In genomic region chr5:77360381-77360780, GRCh38 we compare ENCODE assay signal across 14 cellular contexts.
DNase-seq lines count a peak whose midpoint lies in the region; ATAC-seq and TF ChIP-seq lines count a peak whose summit lies in the region.
"Had no signal": no experiment of that assay in that cellular context is flagged by ENCODE, and none has a peak within 500 bp of the region (broad histone marks: within the 10 kb centered on the region; RNA-seq: fewer than 3 reads in every experiment).

No MANE protein-coding gene starts in this region.

- H3K27me3 ChIP-seq in IMR-90 (ENCODE audit: control insufficient read depth, insufficient read depth, low read length): peaks cover 2% of the 10 kb centered on the region
- H3K27me3 ChIP-seq in prostate gland (replicated peaks; ENCODE audit: insufficient read depth): no peaks in the 10 kb centered on the region
- H3K27me3 ChIP-seq: BLaER1 treated with 17β-estradiol and CSF1 and Interleukin-3, amounts not matched to agents 10 nM and 100 nM had no signal

- in situ Hi-C loops in IMR-90 (cut with MboI; ENCODE audit: low sequenced_read_pairs): no loop called here

- no peak overlapping the region; the same call in 1 of the 2 replicates for H2BK20ac ChIP-seq in IMR-90 (ENCODE audit: low read depth, low read length)

- H3K36me3 ChIP-seq in IMR-90 (ENCODE audit: control insufficient read depth, insufficient read depth, low read length) (no peaks in the 10 kb centered on the region), prostate gland (no peaks in the 10 kb centered on the region)
- H3K36me3 ChIP-seq: BLaER1 treated with 17β-estradiol and CSF1 and Interleukin-3, amounts not matched to agents 10 nM and 100 nM had no signal

- H2BK5ac ChIP-seq in IMR-90 (ENCODE audit: low read depth, low read length, poor library complexity, severe bottlenecking): no peak overlapping the region

- H2BK120ac ChIP-seq in IMR-90 (ENCODE audit: low read depth, low read length): peak overlapping the region; percentile 18; the same call in 1 of the 2 replicates

- no peak overlapping the region for H3K18ac ChIP-seq in IMR-90 (ENCODE audit: low read depth, low read length)

- no peak overlapping the region for H4K8ac ChIP-seq in IMR-90 (ENCODE audit: low read depth in 2 of 2, low read length in 2 of 2)

- intact Hi-C loops in IMR-90 (cut with micrococcal nuclease) (no loop called here), prostate gland (cut with DNase I) (no loop called here)

- no peaks in the 10 kb centered on the region for H4K20me1 ChIP-seq in IMR-90 (ENCODE audit: insufficient read depth, low read length)
- H4K20me1 ChIP-seq: BLaER1 treated with 17β-estradiol and CSF1 and Interleukin-3, amounts not matched to agents 10 nM and 100 nM had no signal

- peaks cover 13% of the 10 kb centered on the region for H3K9me1 ChIP-seq in IMR-90 (ENCODE audit: insufficient read depth, low read length)

- no peaks in the 10 kb centered on the region for H3K9me3 ChIP-seq in IMR-90 (ENCODE audit: control insufficient read depth, insufficient read depth, low read length)
- no peaks in the 10 kb centered on the region for H3K9me3 ChIP-seq in prostate gland
- H3K9me3 ChIP-seq: BLaER1 treated with 17β-estradiol and CSF1 and Interleukin-3, amounts not matched to agents 10 nM and 100 nM had no signal

- H3K27ac ChIP-seq in IMR-90 (ENCODE audit: insufficient read depth, low read length): no peak overlapping the region
- no peak overlapping the region for H3K27ac ChIP-seq in prostate gland
- H3K27ac ChIP-seq: 22Rv1; BLaER1 treated with 17β-estradiol and CSF1 and Interleukin-3, amounts not matched to agents 10 nM and 100 nM had no signal

- BruUV-seq in IMR-90 (replicated peaks; lab: Mats Ljungman, UMichigan): no TSS peak

- no peaks in the 10 kb centered on the region for H3K79me1 ChIP-seq in IMR-90 (ENCODE audit: low read depth in 1 of 2, low read length in 2 of 2)

- H2AK9ac ChIP-seq in IMR-90 (replicated peaks; ENCODE audit: low read depth, low read length, poor library complexity): no peak overlapping the region

- no peak for TF ChIP-seq RAD21 in IMR-90 (IDR thresholded peaks at IDR 0.05; ENCODE audit: low read length)

- H3K4ac ChIP-seq in IMR-90 (ENCODE audit: low read depth, low read length): no peak overlapping the region

- H4K91ac ChIP-seq in IMR-90 (ENCODE audit: insufficient read depth, low read depth, low read length): no peak overlapping the region

- H3K56ac ChIP-seq in IMR-90 (ENCODE audit: extremely low read depth, insufficient read depth, low read length): no peak overlapping the region

- H2AK5ac ChIP-seq in IMR-90 (ENCODE audit: low read depth, low read length): 0 out of 2 replicates have a peak overlapping the region, but pooled peaks have one; percentile 22

- dilution Hi-C loops in IMR-90 (cut with HindIII; ENCODE audit: low sequenced_read_pairs, unreplicated experiment): no loop called here

- no peak overlapping the region for H4K5ac ChIP-seq in IMR-90 (ENCODE audit: low read depth, low read length)

- H3K14ac ChIP-seq in IMR-90 (replicated peaks; ENCODE audit: low read depth, low read length): no peak overlapping the region

- 0 out of 3 replicates have a peak overlapping the region, but pooled peaks have one; percentile 39 for H2BK15ac ChIP-seq in IMR-90 (ENCODE audit: low read depth, low read length)

- H3K4me3 ChIP-seq in IMR-90 (ENCODE audit: insufficient read depth, low read depth, low read length) (no peak overlapping the region), prostate gland (no peak overlapping the region)
- H3K4me3 ChIP-seq: BLaER1 treated with 17β-estradiol and CSF1 and Interleukin-3, amounts not matched to agents 10 nM and 100 nM; GM23338 had no signal

- H3K23ac ChIP-seq in IMR-90 (ENCODE audit: low read depth, low read length): no peak overlapping the region

- H3K4me2 ChIP-seq in IMR-90 (ENCODE audit: low read depth, low read length): no peak overlapping the region
- H3K4me2 ChIP-seq: BLaER1 treated with 17β-estradiol and CSF1 and Interleukin-3, amounts not matched to agents 10 nM and 100 nM; GM23338 had no signal

- POLR2A ChIA-PET in IMR-90 (lab: Charles Lee; ENCODE audit: unreplicated experiment): no interaction called here

- ATAC-seq in IMR-90 (ENCODE audit: low read depth) (no peak), HG03521 (IDR thresholded peaks at IDR 0.05; ENCODE audit: unreplicated experiment) (no peak)
- ATAC-seq: GM23338 had no signal

- H3K4me1 ChIP-seq in IMR-90 (ENCODE audit: control insufficient read depth, insufficient read depth, low read length) (peaks cover 8% of the 10 kb centered on the region), prostate gland (replicated peaks) (no peaks in the 10 kb centered on the region)

- TF ChIP-seq POLR2A in IMR-90 (IDR thresholded peaks at IDR 0.05; ENCODE audit: low read depth, low read length) (no peak), prostate gland (IDR thresholded peaks at IDR 0.05) (no peak)

- no peak for TF ChIP-seq CTCF in IMR-90 (conservative IDR thresholded peaks at IDR 0.05; ENCODE audit: low read depth, low read length)
- TF ChIP-seq CTCF in prostate gland (IDR thresholded peaks at IDR 0.05): no peak

- DNase-seq in NCI-H446 (lab: John Stamatoyannopoulos, UW) (peak; percentile 26 to 64), NCI-H446 treated with DMSO at 0.1 percent for 48 hours (lab: John Stamatoyannopoulos, UW) (no peak), IMR-90 (peak; percentile 10), cerebellum (ENCODE audit: low spot score) (peak; percentile 23), prostate gland (ENCODE audit: low spot score) (no peak)
- no peak for DNase-seq in stimulated activated naive CD4-positive, alpha-beta T cell (lab: John Stamatoyannopoulos, UW)
- no peak for DNase-seq in activated CD8-positive, alpha-beta memory T cell treated with anti-CD3 and anti-CD28 coated beads, Interleukin-2, amount 50 U/mL, for 4 hours
- DNase-seq: CD4-positive, CD25-positive, alpha-beta regulatory T cell; GF-D8; H7 had no signal

- CTCF ChIA-PET in IMR-90 (lab: Yijun Ruan, JAX): no interaction called here

- no peak overlapping the region for H3K9ac ChIP-seq in IMR-90 (ENCODE audit: low read depth, low read length)
- H3K9ac ChIP-seq: BLaER1 treated with 17β-estradiol and CSF1 and Interleukin-3, amounts not matched to agents 10 nM and 100 nM had no signal

- H2AFZ ChIP-seq in IMR-90 (replicated peaks; ENCODE audit: low read length, poor library complexity): no peak overlapping the region
- H2AFZ ChIP-seq: GM23338 had no signal

TF ChIP-seq in IMR-90, 13 proteins besides CTCF, POLR2A, EP300 and RAD21:
- TF ChIP-seq RFX5 (IDR thresholded peaks at IDR 0.05; ENCODE audit: low read depth, low read length) (no peak), CHD1 (IDR thresholded peaks at IDR 0.05; ENCODE audit: low read depth, low read length) (no peak), MAFK (IDR thresholded peaks at IDR 0.05; ENCODE audit: low read depth, low read length) (no peak), SMC3 (IDR thresholded peaks at IDR 0.05; ENCODE audit: low read depth, low read length) (no peak), BHLHE40 (IDR thresholded peaks at IDR 0.05; ENCODE audit: low read depth, low read length) (no peak)

Comparison
In these comparisons a context has a peak if more than half of its experiments do, and no peak if none do; other contexts are left out.
1. DNase-seq: peak in NCI-H446 (2 of 2), IMR-90 (single experiment) and cerebellum (single experiment); none in NCI-H446 treated with DMSO at 0.1 percent for 48 hours (single experiment), stimulated activated naive CD4-positive, alpha-beta T cell (0 of 6), prostate gland (single experiment) and activated CD8-positive, alpha-beta memory T cell treated with anti-CD3 and anti-CD28 coated beads, Interleukin-2, amount 50 U/mL, for 4 hours (single experiment).